ENCODE assay signal across 8 cellular contexts in the genomic region with DNA sequence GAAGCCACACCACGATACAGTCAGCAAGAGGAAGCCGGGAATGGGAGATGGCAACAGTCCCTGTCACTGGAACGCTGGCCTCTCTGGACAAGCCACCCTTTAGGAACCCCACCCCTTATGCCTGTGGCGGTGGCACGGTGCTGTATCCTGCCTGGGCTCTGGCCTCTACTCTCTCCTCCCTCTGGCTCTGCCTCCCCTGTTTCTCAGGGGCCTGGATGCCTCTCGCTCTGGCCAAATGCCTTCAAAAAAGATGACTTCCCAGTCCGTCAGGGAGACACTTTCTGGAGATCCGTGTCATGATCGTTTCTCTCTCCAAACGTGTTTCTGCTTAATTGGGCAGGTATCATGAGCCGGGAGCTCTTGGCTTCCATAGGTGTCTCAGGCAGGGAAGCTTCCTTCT.
DNase-seq lines count a peak whose midpoint lies in the region; ATAC-seq and TF ChIP-seq lines count a peak whose summit lies in the region.
"Not testable (repeated sequence)": the region's sequence is repeated elsewhere in the genome, so short reads cannot be mapped to it uniquely, and the experiment has no call there.

No MANE protein-coding gene starts in this region.

- H3K27me3 ChIP-seq in ACC112 (ENCODE audit: insufficient read depth, low read length); OCI-LY3 (ENCODE audit: low read depth, low read length); colonic mucosa: not testable (repeated sequence)

- H3K27ac ChIP-seq in ACC112 (ENCODE audit: low read depth, low read length); OCI-LY3 (ENCODE audit: low read length); colonic mucosa: not testable (repeated sequence)

- H4K20me1 ChIP-seq in OCI-LY3 (ENCODE audit: insufficient read depth, low read length) = not testable (repeated sequence)

- TF ChIP-seq CTCF in OCI-LY3 (IDR thresholded peaks at IDR 0.05; ENCODE audit: low read depth, low read length); colonic mucosa (IDR thresholded peaks at IDR 0.05); mucosa of descending colon (IDR thresholded peaks at IDR 0.05): not testable (repeated sequence)

- intact Hi-C loops in colonic mucosa (cut with DNase I); mucosa of descending colon (cut with DNase I, micrococcal nuclease): not testable (repeated sequence)

- H3K79me2 ChIP-seq in ACC112 (ENCODE audit: control insufficient read depth, insufficient read depth, low read length, unreplicated experiment); OCI-LY3 (ENCODE audit: low read length): not testable (repeated sequence)

- not testable (repeated sequence) for H3K4me1 ChIP-seq in ACC112 (ENCODE audit: control insufficient read depth, insufficient read depth, low read length, unreplicated experiment); OCI-LY3 (ENCODE audit: low read length); colonic mucosa; mucosa of descending colon (ENCODE audit: low read depth)

- not testable (repeated sequence) for H2AFZ ChIP-seq in ACC112 (ENCODE audit: low read length, unreplicated experiment); OCI-LY3 (ENCODE audit: low read depth, low read length)

- not testable (repeated sequence) for H3K9me3 ChIP-seq in OCI-LY3 (ENCODE audit: insufficient read depth, low read length); colonic mucosa
- H3K9me3 ChIP-seq in mucosa of descending colon = peaks cover 32% of the 10 kb centered on the region

- not testable (repeated sequence) for ATAC-seq in mucosa of descending colon; stimulated activated naive CD8-positive, alpha-beta T cell treated with anti-CD3 and anti-CD28 coated beads, Interleukin-15, Interleukin-2, amounts not matched to agents 100 U/mL and 50 U/mL, for 24 hours

- H3K4me2 ChIP-seq in OCI-LY3 (ENCODE audit: low read length) = not testable (repeated sequence)

- H3K9ac ChIP-seq in OCI-LY3 (ENCODE audit: low read length); colonic mucosa (ENCODE audit: low read depth in 2 of 2, low read length in 2 of 2): not testable (repeated sequence)

- H3K4me3 ChIP-seq in ACC112 (ENCODE audit: low read depth, low read length) (0 out of 2 replicates have a peak overlapping the region, but pooled peaks have one; percentile 40), OCI-LY3 (ENCODE audit: low read length) (0 out of 2 replicates have a peak overlapping the region, but pooled peaks have one; percentile 37)
- H3K4me3 ChIP-seq in Jurkat, Clone E6-1 (ENCODE audit: low read length) = peak overlapping the region; percentile 43
- not testable (repeated sequence) for H3K4me3 ChIP-seq in colonic mucosa, mucosa of descending colon

- DNase-seq in Jurkat, Clone E6-1 (ENCODE audit: low read depth, low spot score) = not testable (repeated sequence)
- DNase-seq in activated CD4-positive, alpha-beta T cell treated with anti-CD3 and anti-CD28 coated beads, Interleukin-2, amount 50 U/mL, for 48 hours = peak; percentile 5 to 6
- peak; percentile 58 for DNase-seq in activated effector memory CD4-positive, alpha-beta T cell treated with anti-CD3 and anti-CD28 coated beads, Interleukin-2, amount 50 U/mL, for 16 hours
- DNase-seq in colonic mucosa (peak; percentile 41), mucosa of descending colon (peak in 2 of 3 donors; percentile 4 to 57)
- peak; percentile 10 for DNase-seq in stimulated activated naive CD8-positive, alpha-beta T cell treated with anti-CD3 and anti-CD28 coated beads, Interleukin-15, Interleukin-2, amounts not matched to agents 100 U/mL and 50 U/mL, for 24 hours

- H3K36me3 ChIP-seq in ACC112 (ENCODE audit: insufficient read depth, low read length); OCI-LY3 (replicated peaks; ENCODE audit: low read depth, low read length); colonic mucosa; mucosa of descending colon (ENCODE audit: low read depth): not testable (repeated sequence)
